27 cellular contexts compared by ENCODE assay signal in the genomic region with DNA sequence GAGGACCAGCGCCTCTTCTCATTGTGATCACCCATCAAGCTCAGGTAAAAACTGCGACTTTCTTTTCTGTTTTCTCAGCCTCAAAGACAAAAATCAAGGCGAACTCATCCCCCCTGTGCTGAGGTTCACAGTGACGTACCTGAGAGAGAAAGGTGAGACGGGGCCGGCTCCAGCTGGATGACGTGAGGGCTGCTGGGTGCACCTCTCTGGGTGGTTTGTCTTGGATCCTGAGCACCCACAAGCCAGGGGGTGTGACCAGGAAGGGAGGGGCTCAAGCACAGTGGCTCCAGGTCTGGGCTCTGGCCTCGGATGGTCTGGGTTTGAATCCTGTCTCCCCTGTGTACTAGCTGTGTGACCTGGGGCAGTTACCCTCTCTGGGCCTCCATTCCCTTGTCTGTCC.
"Had no signal": no experiment of that assay in that cellular context is flagged by ENCODE, and none has a peak within 500 bp of the region (broad histone marks: within the 10 kb centered on the region; RNA-seq: fewer than 3 reads in every experiment).

No MANE protein-coding gene starts in this region.

- H2AFZ ChIP-seq: neural progenitor cell had no signal

- H3K36me3 ChIP-seq: neural progenitor cell, pancreas, right lobe of liver, sigmoid colon, thoracic aorta, thyroid gland, upper lobe of left lung, vagina had no signal

- H3K27me3 Mint-ChIP-seq: progenitor cell of endocrine pancreas had no signal

- H3K4me2 ChIP-seq: neural progenitor cell had no signal

- H3K27ac ChIP-seq: neural progenitor cell, pancreas, psoas muscle, right lobe of liver, sigmoid colon, stomach, thoracic aorta, thyroid gland, tibial nerve, upper lobe of left lung, vagina had no signal

- ATAC-seq: naive thymus-derived CD4-positive, alpha-beta T cell; pancreas; psoas muscle; right cardiac atrium; right lobe of liver; stimulated activated effector memory CD8-positive, alpha-beta T cell treated with anti-CD3 and anti-CD28 coated beads, Interleukin-12 subunit alpha, Interleukin-12 subunit beta, amount 100 ng/mL, for 72 hours; stimulated activated naive B cell treated with anti-CD40 and anti-IgM and Interleukin-4, amounts not matched to agents 10 μg/mL and 1 μg/mL and 100 μg/mL, for 72 hours had no signal

- H3K27ac Mint-ChIP-seq: naive thymus-derived CD4-positive, alpha-beta T cell; nephron; neural progenitor cell; progenitor cell of endocrine pancreas; stimulated activated effector memory CD8-positive, alpha-beta T cell treated with anti-CD3 and anti-CD28 coated beads, Interleukin-12 subunit alpha, Interleukin-12 subunit beta, amount 100 ng/mL, for 72 hours; stimulated activated naive B cell treated with anti-CD40 and anti-IgM and Interleukin-4, amounts not matched to agents 10 μg/mL and 1 μg/mL and 100 μg/mL, for 72 hours; stimulated activated naive CD8-positive, alpha-beta T cell treated with anti-CD3 and anti-CD28 coated beads, Interleukin-15, Interleukin-2, amounts not matched to agents 100 ng/mL and 50 ng/mL, for 24 hours had no signal

- H3K4me3 Mint-ChIP-seq: naive thymus-derived CD4-positive, alpha-beta T cell; nephron; neural progenitor cell; stimulated activated effector memory CD8-positive, alpha-beta T cell treated with anti-CD3 and anti-CD28 coated beads, Interleukin-12 subunit alpha, Interleukin-12 subunit beta, amount 100 ng/mL, for 72 hours; stimulated activated naive B cell treated with anti-CD40 and anti-IgM and Interleukin-4, amounts not matched to agents 10 μg/mL and 1 μg/mL and 100 μg/mL, for 72 hours; stimulated activated naive CD8-positive, alpha-beta T cell treated with anti-CD3 and anti-CD28 coated beads, Interleukin-15, Interleukin-2, amounts not matched to agents 100 ng/mL and 50 ng/mL, for 24 hours had no signal

- FAIRE-seq: pancreas, small intestine, urothelium cell line had no signal

- H3K9me3 ChIP-seq: pancreas, right lobe of liver, thoracic aorta, thyroid gland, vagina had no signal

- H3K4me1 ChIP-seq: neural progenitor cell, pancreas, psoas muscle, right lobe of liver, sigmoid colon, stomach, thyroid gland, tibial nerve, upper lobe of left lung, vagina had no signal

- H3K4me3 ChIP-seq: neural progenitor cell, pancreas, psoas muscle, right lobe of liver, sigmoid colon, stomach, thoracic aorta, thyroid gland, tibial nerve, upper lobe of left lung, vagina had no signal

- H3K27me3 ChIP-seq: neural progenitor cell, pancreas, right lobe of liver, thyroid gland, tibial nerve, upper lobe of left lung, vagina had no signal

- DNase-seq: naive thymus-derived CD4-positive, alpha-beta T cell; occipital lobe; right cardiac atrium; sigmoid colon; small intestine; stimulated activated CD4-positive, alpha-beta T cell treated with anti-CD3 and anti-CD28 coated beads, Interleukin-15, amount 100 ng/mL, for 24 hours; stimulated activated CD4-positive, alpha-beta T cell treated with anti-CD3 and anti-CD28 coated beads, Interleukin-2, amount 100 ng/mL, for 24 hours; stimulated activated CD4-positive, alpha-beta T cell treated with anti-CD3 and anti-CD28 coated beads, Interleukin-2, amount 100 ng/mL, for 48 hours; stimulated activated CD4-positive, alpha-beta T cell treated with anti-CD3 and anti-CD28 coated beads, Interleukin-4, amount 100 ng/mL, for 24 hours; stimulated activated naive B cell treated with anti-CD40 and anti-IgM and Interleukin-4, amounts not matched to agents 10 μg/mL and 1 μg/mL and 100 μg/mL, for 72 hours; stimulated activated naive CD4-positive, alpha-beta T cell treated with Interleukin-2 at 50 U/mL for 16 hours; stomach; thyroid gland; trophoblast cell had no signal

- H3K4me1 Mint-ChIP-seq: naive thymus-derived CD4-positive, alpha-beta T cell; nephron; stimulated activated effector memory CD8-positive, alpha-beta T cell treated with anti-CD3 and anti-CD28 coated beads, Interleukin-12 subunit alpha, Interleukin-12 subunit beta, amount 100 ng/mL, for 72 hours; stimulated activated naive B cell treated with anti-CD40 and anti-IgM and Interleukin-4, amounts not matched to agents 10 μg/mL and 1 μg/mL and 100 μg/mL, for 72 hours had no signal

- H3K36me3 Mint-ChIP-seq: neural progenitor cell; stimulated activated effector memory CD8-positive, alpha-beta T cell treated with anti-CD3 and anti-CD28 coated beads, Interleukin-12 subunit alpha, Interleukin-12 subunit beta, amount 100 ng/mL, for 72 hours; stimulated activated naive B cell treated with anti-CD40 and anti-IgM and Interleukin-4, amounts not matched to agents 10 μg/mL and 1 μg/mL and 100 μg/mL, for 72 hours had no signal
